In genomic region chr10:26555719-26556368, GRCh38 we compare ENCODE assay signal across 8 cellular contexts.
DNase-seq lines count a peak whose midpoint lies in the region; ATAC-seq and TF ChIP-seq lines count a peak whose summit lies in the region.

No MANE protein-coding gene starts in this region.

- H2AFZ ChIP-seq in neuronal stem cell (ENCODE audit: low read length): no peak overlapping the region

- peaks cover 18 to 21% of the 10 kb centered on the region in 2 donors for H3K4me1 Mint-ChIP-seq in natural killer cell

- no peak overlapping the region for H3K4ac ChIP-seq in neuronal stem cell (ENCODE audit: low read length)

- H3K4me3 ChIP-seq in LNCaP clone FGC (ENCODE audit: low read depth, low read length): no peak overlapping the region
- H3K4me3 ChIP-seq in epithelial cell of proximal tubule (ENCODE audit: low read depth, low read length): no peak overlapping the region
- no peak overlapping the region for H3K4me3 ChIP-seq in neuronal stem cell (ENCODE audit: low read length in 2 of 2)

- no peaks in the 10 kb centered on the region for H3K36me3 ChIP-seq in neuronal stem cell (replicated peaks in 1 of 2; ENCODE audit: control insufficient read depth in 2 of 2, insufficient read depth in 2 of 2, low read length in 2 of 2)

- no peak overlapping the region for H2BK120ac ChIP-seq in neuronal stem cell (ENCODE audit: low read depth, low read length)

- H3K18ac ChIP-seq in neuronal stem cell (ENCODE audit: low read length): no peak overlapping the region

- H3K36me3 Mint-ChIP-seq in natural killer cell: peaks cover 8% of the 10 kb centered on the region

- H2AK5ac ChIP-seq in neuronal stem cell (ENCODE audit: low read depth, low read length): no peak overlapping the region

- H3K4me3 Mint-ChIP-seq in natural killer cell: no peak overlapping the region

- TF ChIP-seq CTCF in AG09319 (IDR thresholded peaks at IDR 0.05; ENCODE audit: low read depth, low read length) (no peak), LNCaP clone FGC (IDR thresholded peaks at IDR 0.05; ENCODE audit: control insufficient read depth, extremely low read depth, insufficient read depth) (no peak), epithelial cell of proximal tubule (conservative IDR thresholded peaks at IDR 0.05; ENCODE audit: low read depth, low read length) (no peak), natural killer cell (IDR thresholded peaks at IDR 0.05) (no peak)

- no peak overlapping the region for H2BK5ac ChIP-seq in neuronal stem cell (ENCODE audit: low read length)

- H3K27ac Mint-ChIP-seq in natural killer cell: peak overlapping the region; percentile 21

- H3K4me1 ChIP-seq in neuronal stem cell (ENCODE audit: control insufficient read depth in 2 of 2, insufficient read depth in 1 of 2, low read depth in 1 of 2, low read length in 2 of 2): no peaks in the 10 kb centered on the region

- no CpG with 5 or more reads among the region's 8 CpGs for WGBS in neuronal stem cell (ENCODE audit: extremely low coverage in 2 of 2, insufficient read length in 2 of 2, insufficient replicate concordance in 1 of 2), 2 donors

- peak; percentile 86 for DNase-seq in AG09319 (ENCODE audit: extremely low read depth, low read depth)
- peak; percentile 69 for DNase-seq in LNCaP clone FGC (ENCODE audit: low read depth)
- peak; percentile 96 for DNase-seq in epithelial cell of proximal tubule (ENCODE audit: low read depth)
- no peak for DNase-seq in natural killer cell
- DNase-seq in H4 (ENCODE audit: low spot score): no peak
- no peak for DNase-seq in neuronal stem cell (ENCODE audit: low spot score)

- no peaks in the 10 kb centered on the region for H3K27me3 ChIP-seq in neuronal stem cell (ENCODE audit: control insufficient read depth in 3 of 3, insufficient read depth in 3 of 3, low read depth in 1 of 3, low read length in 3 of 3)

- no peak overlapping the region for H3K4me2 ChIP-seq in neuronal stem cell (ENCODE audit: insufficient read depth, low read length, poor library complexity, severe bottlenecking)

- H3K9me3 Mint-ChIP-seq in natural killer cell: no peaks in the 10 kb centered on the region

- H2BK15ac ChIP-seq in neuronal stem cell (ENCODE audit: low read length): no peak overlapping the region

- no peak overlapping the region for H4K8ac ChIP-seq in neuronal stem cell (ENCODE audit: low read depth, low read length)

- intact Hi-C loops in natural killer cell (cut with micrococcal nuclease): loop anchor here (5.0 kb wide), 1 partner anchor 679 kb away; no protein-coding TSS in a partner anchor

- no peaks in the 10 kb centered on the region for H3K27me3 Mint-ChIP-seq in natural killer cell (ENCODE audit: low read depth in 2 of 2)

- H3K9me3 ChIP-seq in neuronal stem cell (replicated peaks in 1 of 2; ENCODE audit: control insufficient read depth in 2 of 2, insufficient read depth in 1 of 2, low read depth in 1 of 2, low read length in 2 of 2): peaks cover 0 to 5% of the 10 kb centered on the region in 2 donors

- H2BK12ac ChIP-seq in neuronal stem cell (ENCODE audit: low read length): no peak overlapping the region

- no peaks in the 10 kb centered on the region for H3K79me1 ChIP-seq in neuronal stem cell (ENCODE audit: low read depth, low read length)

- no peak overlapping the region for H3K9ac ChIP-seq in neuronal stem cell (ENCODE audit: low read depth, low read length, poor library complexity)

- H3K14ac ChIP-seq in neuronal stem cell (ENCODE audit: low read length): no peak overlapping the region

- H3K27ac ChIP-seq in neuronal stem cell (replicated peaks; ENCODE audit: low read length): no peak overlapping the region

- H3K23ac ChIP-seq in neuronal stem cell (ENCODE audit: low read depth, low read length, poor library complexity): no peak overlapping the region

- no peak overlapping the region for H4K91ac ChIP-seq in neuronal stem cell (ENCODE audit: low read depth, low read length, poor library complexity)

- no peak for ATAC-seq in natural killer cell
- ATAC-seq in GM18517 (IDR thresholded peaks at IDR 0.05; ENCODE audit: unreplicated experiment): no peak
- ATAC-seq in GM18511 (IDR thresholded peaks at IDR 0.05; ENCODE audit: unreplicated experiment): no peak

Comparison
In these comparisons a context has a peak if more than half of its experiments do, and no peak if none do; other contexts are left out.
1. DNase-seq: peak in AG09319 (single experiment), LNCaP clone FGC (single experiment) and epithelial cell of proximal tubule (single experiment); none in natural killer cell (single experiment), H4 (single experiment) and neuronal stem cell (single experiment).